Comparison of ENCODE assay signal across 11 cellular contexts in the genomic region with DNA sequence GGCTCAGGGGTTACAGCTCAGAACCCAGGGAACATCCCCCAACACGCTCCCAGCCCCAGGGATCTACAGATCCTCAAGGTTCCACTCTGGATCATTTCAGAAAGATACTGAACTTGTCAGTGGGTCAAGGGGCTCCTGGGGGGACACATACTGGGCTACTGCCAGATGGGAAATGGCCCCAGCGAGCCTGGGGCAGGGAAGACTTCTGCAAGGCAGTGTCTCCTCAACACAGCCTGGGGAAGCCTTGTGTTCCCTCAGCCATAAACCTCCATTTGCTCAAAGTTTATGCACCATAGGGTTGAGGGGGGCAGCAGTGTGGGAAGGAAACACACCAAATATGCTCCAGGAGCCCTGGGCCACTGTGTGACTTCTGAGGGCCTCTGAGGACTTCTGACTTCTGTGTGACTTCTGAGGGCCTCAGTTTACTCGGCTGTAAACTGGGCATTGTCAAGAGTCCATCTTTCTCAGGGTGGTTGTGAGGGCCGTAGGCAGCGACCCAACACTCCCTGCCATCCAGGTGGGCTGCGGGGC. TPM values are rescaled to one million over a fixed set of nuclear protein-coding genes. Genes with fewer than 3 reads are reported as not detected.
DNase-seq lines count a peak whose midpoint lies in the region; ATAC-seq, FAIRE-seq and TF ChIP-seq lines count a peak whose summit lies in the region.
"Had no signal": no experiment of that assay in that cellular context is flagged by ENCODE, and none has a peak within 500 bp of the region (broad histone marks: within the 10 kb centered on the region; RNA-seq: fewer than 3 reads in every experiment).

No MANE protein-coding gene starts in this region.

- intact Hi-C loops in esophagus squamous epithelium (cut with DNase I), result no loop called here

- no peak for TF ChIP-seq CTCF in Peyer's patch (IDR thresholded peaks at IDR 0.05)
- TF ChIP-seq CTCF in esophagus squamous epithelium (IDR thresholded peaks at IDR 0.05), result no peak

- no peak for TF ChIP-seq POLR2A in Peyer's patch (IDR thresholded peaks at IDR 0.05)
- no peak for TF ChIP-seq POLR2A in esophagus squamous epithelium (IDR thresholded peaks at IDR 0.05)

- no peaks in the 10 kb centered on the region for H3K36me3 ChIP-seq in Peyer's patch
- no peaks in the 10 kb centered on the region for H3K36me3 ChIP-seq in esophagus squamous epithelium
- no peaks in the 10 kb centered on the region for H3K36me3 ChIP-seq in small intestine (ENCODE audit: control insufficient read depth in 2 of 2, insufficient read depth in 2 of 2, low read length in 2 of 2)

- H3K27me3 Mint-ChIP-seq in T-helper 2 cell treated with Interferon-gamma antibody and Interleukin-4, amounts not matched to agents 5 μg/mL and 100 μg/mL, for 36 hours (ENCODE audit: low read depth), result no peaks in the 10 kb centered on the region

- H3K27me3 ChIP-seq in Peyer's patch (no peaks in the 10 kb centered on the region), esophagus squamous epithelium (peaks cover 0 to 14% (median 0%) of the 10 kb centered on the region in 4 donors), small intestine (ENCODE audit: control insufficient read depth in 2 of 2, insufficient read depth in 2 of 2, low read length in 2 of 2) (no peaks in the 10 kb centered on the region)

- H3K4me1 ChIP-seq in Peyer's patch (peaks cover 0 to 63% (median 44%) of the 10 kb centered on the region in 4 donors), esophagus squamous epithelium (peaks cover 20 to 69% (median 37%) of the 10 kb centered on the region in 3 donors), small intestine (ENCODE audit: control insufficient read depth in 2 of 2, insufficient read depth in 1 of 2, low read depth in 1 of 2, low read length in 1 of 2) (peaks cover 0 to 3% of the 10 kb centered on the region in 2 donors)

- H3K4me1 Mint-ChIP-seq in T-helper 2 cell treated with Interferon-gamma antibody and Interleukin-4, amounts not matched to agents 5 μg/mL and 100 μg/mL, for 36 hours (ENCODE audit: low read depth), result peaks cover 60% of the 10 kb centered on the region

- peaks cover 21% of the 10 kb centered on the region for H3K36me3 Mint-ChIP-seq in T-helper 2 cell treated with Interferon-gamma antibody and Interleukin-4, amounts not matched to agents 5 μg/mL and 100 μg/mL, for 36 hours (ENCODE audit: low read depth)

- H3K9me3 Mint-ChIP-seq in T-helper 2 cell treated with Interferon-gamma antibody and Interleukin-4, amounts not matched to agents 5 μg/mL and 100 μg/mL, for 36 hours, result no peaks in the 10 kb centered on the region

- no peak for FAIRE-seq in small intestine (lab: Jason Lieb, UNC)

- peak overlapping the region; percentile 99 for H3K27ac Mint-ChIP-seq in T-helper 2 cell treated with Interferon-gamma antibody and Interleukin-4, amounts not matched to agents 5 μg/mL and 100 μg/mL, for 36 hours

- H3K4me3 ChIP-seq in Peyer's patch (peak overlapping the region in 3 of 4 donors; percentile 33 to 38 (median 36)), esophagus squamous epithelium (peak overlapping the region in 2 of 4 donors; percentile 35 to 54), small intestine (ENCODE audit: low read depth in 1 of 2, low read length in 2 of 2) (no peak overlapping the region)

- H3K27ac ChIP-seq in Peyer's patch (peak overlapping the region; percentile 76 to 95 (median 92)), esophagus squamous epithelium (peak overlapping the region; percentile 77 to 92 (median 82)), small intestine (ENCODE audit: low read depth in 1 of 2, low read length in 1 of 2) (peak overlapping the region; percentile 85 to 96)

- no peaks in the 10 kb centered on the region for H3K9me3 ChIP-seq in Peyer's patch
- no peaks in the 10 kb centered on the region for H3K9me3 ChIP-seq in esophagus squamous epithelium
- no peaks in the 10 kb centered on the region for H3K9me3 ChIP-seq in small intestine (ENCODE audit: control insufficient read depth, low read depth)

- DNase-seq in T-helper 2 cell treated with Interferon-gamma antibody and Interleukin-4, amounts not matched to agents 5 μg/mL and 100 μg/mL, for 36 hours (ENCODE audit: low spot score), result no peak
- DNase-seq in T-helper 2 cell, result no peak
- no peak for DNase-seq in Peyer's patch
- DNase-seq in esophagus squamous epithelium (lab: John Stamatoyannopoulos, UW), result no peak
- DNase-seq in small intestine, result no peak
- DNase-seq: 8988T, cortex of kidney, SHP77 had no signal

- 20% methylated on average over 1 of the region's 6 CpGs; no CpG with 5 or more reads in 1 of the 2 donors for WGBS in esophagus squamous epithelium, 2 donors
- WGBS in small intestine, 3 donors, result 76 to 95% (median 84%) methylated on average over 6 of the region's 6 CpGs

- no peak for ATAC-seq in GM21619 (IDR thresholded peaks at IDR 0.05; ENCODE audit: unreplicated experiment)
- ATAC-seq in HG03571 (IDR thresholded peaks at IDR 0.05; ENCODE audit: unreplicated experiment), result no peak
- no peak for ATAC-seq in HG03469 (IDR thresholded peaks at IDR 0.05; ENCODE audit: unreplicated experiment)

- peak overlapping the region; percentile 83 for H3K4me3 Mint-ChIP-seq in T-helper 2 cell treated with Interferon-gamma antibody and Interleukin-4, amounts not matched to agents 5 μg/mL and 100 μg/mL, for 36 hours

RNA-seq across cellular contexts. Expression of gene IQSEC1, which starts 58.4 kb away (rescaled TPM):
- 10 to 100 TPM; 13.7 to 59.4 (median 35.5) TPM for total RNA-seq in Peyer's patch
- total RNA-seq in esophagus squamous epithelium, result 10 to 100 TPM in 2 of 4 donors, 1 to 10 TPM in 2; 7.3 to 27.1 (median 10.7) TPM
- polyA plus RNA-seq in small intestine, result 10 to 100 TPM in 1 of 3 donors, 1 to 10 TPM in 2; 1.1 to 11.8 (median 3.8) TPM

Comparison
In these comparisons a context has a peak if more than half of its experiments do, and no peak if none do; other contexts are left out.
1. H3K4me3 ChIP-seq: peak in Peyer's patch (3 of 4); none in small intestine (0 of 2).
2. Peak in every context shown above with its lines, with median percentiles within 50 percentile points of each other: H3K27ac ChIP-seq.